ENCODE assay signal across 1 cellular context in the genomic region with DNA sequence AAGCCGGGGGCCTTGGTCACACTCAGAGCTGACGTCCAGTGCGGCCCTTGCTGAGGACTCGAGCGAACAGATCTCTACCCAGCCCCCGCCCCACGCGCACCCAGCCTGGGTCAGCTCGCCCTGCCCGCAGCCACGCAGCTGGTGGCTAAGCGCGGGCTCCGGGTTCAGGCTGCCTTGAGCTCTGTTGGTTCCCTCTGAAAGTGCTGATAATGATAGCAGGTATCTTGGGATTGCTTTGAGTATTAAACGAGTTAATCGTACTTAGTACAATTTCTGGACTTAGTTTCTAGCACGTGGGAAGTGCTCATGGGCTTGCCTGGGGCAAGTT.
TF ChIP-seq lines count a peak whose summit lies in the region.

No MANE protein-coding gene starts in this region.

TF ChIP-seq in SK-N-SH treated with all-trans-retinoic acid at 6 μM for 48 hours, 23 proteins besides CTCF, POLR2A, EP300 and RAD21 (continued from another document):
- TF ChIP-seq PATZ1 (CRISPR knock-in tag; IDR thresholded peaks at IDR 0.05; ENCODE audit: borderline replicate concordance) (no peak), RARB (CRISPR knock-in tag; IDR thresholded peaks at IDR 0.05) (no peak), GLIS3 (CRISPR knock-in tag; IDR thresholded peaks at IDR 0.05) (no peak), ESRRG (CRISPR knock-in tag; IDR thresholded peaks at IDR 0.05) (no peak)
